14 cellular contexts compared by ENCODE assay signal in genomic region chr2:174038472-174038871, GRCh38.
DNase-seq lines count a peak whose midpoint lies in the region; ATAC-seq and TF ChIP-seq lines count a peak whose summit lies in the region.
"Had no signal": no experiment of that assay in that cellular context is flagged by ENCODE, and none has a peak within 500 bp of the region (broad histone marks: within the 10 kb centered on the region; RNA-seq: fewer than 3 reads in every experiment).

No MANE protein-coding gene starts in this region.

- intact Hi-C loops in testis (cut with DNase I; ENCODE audit: low total_unique reads), result no loop called here

- no peak overlapping the region for H3K4me3 ChIP-seq in testis
- H3K4me3 ChIP-seq: adrenal gland, lower lobe of right lung, SJSA1, transverse colon had no signal

- H3K36me3 ChIP-seq in testis (ENCODE audit: low read depth, missing control alignments), result no peaks in the 10 kb centered on the region
- H3K36me3 ChIP-seq: adrenal gland, lower lobe of right lung, SJSA1, transverse colon had no signal

- POLR2A ChIA-PET in GM10248 (lab: Yijun Ruan, JAX), result no interaction called here

- CTCF ChIA-PET in GM10248 (lab: Yijun Ruan, JAX), result interaction anchor here (1.0 to 2.8 kb wide), 4 partner anchors 10 to 28 kb away, joined by 3 to 8 read pairs (median 5); no protein-coding TSS in a partner anchor

- H3K27me3 Mint-ChIP-seq in endothelial cell (ENCODE audit: unreplicated experiment), result no peaks in the 10 kb centered on the region
- H3K27me3 Mint-ChIP-seq: activated CD4-positive, alpha-beta T cell treated with anti-CD3 and anti-CD28 coated beads, Interleukin-2, amount 10 ng/mL, durations not matched to agents 7 days and 5 days had no signal

- no peak overlapping the region for H3K27ac ChIP-seq in testis
- H3K27ac ChIP-seq: lower lobe of right lung, SJSA1 had no signal

- no peaks in the 10 kb centered on the region for H3K27me3 ChIP-seq in testis
- H3K27me3 ChIP-seq: adrenal gland, SJSA1, transverse colon had no signal

- peaks cover 16% of the 10 kb centered on the region for H3K4me1 ChIP-seq in testis

- ATAC-seq in GM21717 (IDR thresholded peaks at IDR 0.05; ENCODE audit: unreplicated experiment), result peak; percentile 46
- ATAC-seq in HG02973 (IDR thresholded peaks at IDR 0.05; ENCODE audit: unreplicated experiment), result no peak
- ATAC-seq in GM21381 (IDR thresholded peaks at IDR 0.05; ENCODE audit: unreplicated experiment), result no peak
- ATAC-seq: lower lobe of right lung had no signal

- TF ChIP-seq POLR2A in testis (IDR thresholded peaks at IDR 0.05), result no peak

- no peaks in the 10 kb centered on the region for H3K9me3 Mint-ChIP-seq in endothelial cell (ENCODE audit: unreplicated experiment)
- H3K9me3 Mint-ChIP-seq: activated CD4-positive, alpha-beta T cell treated with anti-CD3 and anti-CD28 coated beads, Interleukin-2, amount 10 ng/mL, durations not matched to agents 7 days and 5 days had no signal

- H3K36me3 Mint-ChIP-seq in endothelial cell (ENCODE audit: low read depth, unreplicated experiment), result peaks cover 4% of the 10 kb centered on the region

- H3K27ac Mint-ChIP-seq in endothelial cell (ENCODE audit: unreplicated experiment), result peak overlapping the region; percentile 70

- no peaks in the 10 kb centered on the region for H3K9me3 ChIP-seq in testis
- H3K9me3 ChIP-seq: adrenal gland, lower lobe of right lung, SJSA1, transverse colon had no signal

- WGBS in testis, 2 donors, result 61 to 78% methylated on average over 2 of the region's 2 CpGs

- no peak for TF ChIP-seq CTCF in GM10248 (IDR thresholded peaks at IDR 0.05; ENCODE audit: control extremely low read depth, extremely low read depth, low read depth, missing control alignments)
- no peak for TF ChIP-seq CTCF in endothelial cell (IDR thresholded peaks at IDR 0.05; ENCODE audit: unreplicated experiment)
- TF ChIP-seq CTCF in testis (IDR thresholded peaks at IDR 0.05), result no peak

- no peak overlapping the region for H3K4me3 Mint-ChIP-seq in endothelial cell (ENCODE audit: unreplicated experiment)
- H3K4me3 Mint-ChIP-seq: activated CD4-positive, alpha-beta T cell treated with anti-CD3 and anti-CD28 coated beads, Interleukin-2, amount 10 ng/mL, durations not matched to agents 7 days and 5 days had no signal

- peaks cover 16% of the 10 kb centered on the region for H3K4me1 Mint-ChIP-seq in endothelial cell (ENCODE audit: unreplicated experiment)

- peak; percentile 37 for DNase-seq in GM10248 (ENCODE audit: extremely low spot score)
- peak; percentile 84 for DNase-seq in NOMO-1 treated with DMSO at 0.1 percent for 48 hours (lab: John Stamatoyannopoulos, UW; ENCODE audit: unreplicated experiment)
- DNase-seq in endothelial cell (ENCODE audit: low spot score), result no peak
- no peak for DNase-seq in cerebellar nuclear complex (lab: John Stamatoyannopoulos, UW)
- no peak for DNase-seq in testis
- DNase-seq: activated CD4-positive, alpha-beta T cell treated with anti-CD3 and anti-CD28 coated beads, Interleukin-2, amount 10 ng/mL, durations not matched to agents 7 days and 5 days; adrenal gland; effector CD8-positive, alpha-beta T cell; lower lobe of right lung; transverse colon had no signal

Comparison
In these comparisons a context has a peak if more than half of its experiments do, and no peak if none do; other contexts are left out.
1. DNase-seq: peak in GM10248 (single experiment) and NOMO-1 treated with DMSO at 0.1 percent for 48 hours (single experiment); none in endothelial cell (single experiment), cerebellar nuclear complex (0 of 2) and testis (single experiment).